Comparison of ENCODE assay signal across 6 cellular contexts in genomic region chr1:247638011-247638410, GRCh38. TPM values are rescaled to one million over a fixed set of nuclear protein-coding genes. Genes with fewer than 3 reads are reported as not detected.
"Had no signal": no experiment of that assay in that cellular context is flagged by ENCODE, and none has a peak within 500 bp of the region (broad histone marks: within the 10 kb centered on the region; RNA-seq: fewer than 3 reads in every experiment).

No MANE protein-coding gene starts in this region.

- H3K27ac Mint-ChIP-seq: H9, IgD-negative memory B cell had no signal

- H2AFZ ChIP-seq: GM23248 had no signal

- H3K4me3 ChIP-seq: GM23248 had no signal

- H3K27ac ChIP-seq: GM23248 had no signal

- DNase-seq: GM23248, H9, HCEC 1CT had no signal

RNA-seq across cellular contexts. Expression of gene OR2G3, which starts 32.6 kb away (rescaled TPM):
- total RNA-seq: GM23248, H1, H9, HT-29 had no signal
- polyA plus RNA-seq: GM23248, H1, IgD-negative memory B cell had no signal

RNA-seq across cellular contexts. Expression of gene OR13G1, which starts 41.5 kb away (rescaled TPM):
- total RNA-seq: GM23248, H1, H9, HT-29 had no signal
- polyA plus RNA-seq: GM23248, H1, IgD-negative memory B cell had no signal

RNA-seq across cellular contexts. Expression of gene OR2G2, which starts 49.9 kb away (rescaled TPM):
- total RNA-seq: GM23248, H1, H9, HT-29 had no signal
- polyA plus RNA-seq: GM23248, H1, IgD-negative memory B cell had no signal
